27 cellular contexts compared by ENCODE assay signal in the genomic region with DNA sequence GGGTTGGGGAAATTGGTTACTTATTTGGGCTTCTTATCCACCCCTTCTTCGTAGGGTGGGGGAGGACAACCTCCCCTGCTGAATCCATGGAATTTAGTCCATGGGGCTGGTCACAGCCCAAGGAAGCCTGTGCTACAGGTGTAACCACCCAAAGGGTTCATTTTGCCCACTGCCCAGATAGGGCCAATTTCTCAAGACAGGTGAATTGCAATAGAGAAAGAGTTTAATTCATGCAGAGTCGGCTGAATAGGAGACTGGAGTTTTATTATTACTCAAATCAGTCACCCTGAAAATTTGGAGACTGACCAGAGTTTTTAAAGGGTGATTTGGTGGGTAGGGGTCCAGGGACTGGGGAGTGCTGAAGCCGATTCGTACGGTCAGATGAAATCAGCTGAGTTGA.
"Had no signal": no experiment of that assay in that cellular context is flagged by ENCODE, and none has a peak within 500 bp of the region (broad histone marks: within the 10 kb centered on the region; RNA-seq: fewer than 3 reads in every experiment).

No MANE protein-coding gene starts in this region.

- H3K4me1 ChIP-seq: colonic mucosa, esophagus muscularis mucosa, esophagus squamous epithelium, foreskin keratinocyte, gastrocnemius medialis, gastroesophageal sphincter, heart left ventricle, heart right ventricle had no signal

- DNase-seq: colonic mucosa; cortex of kidney; dermis blood vessel endothelial cell; dorsolateral prefrontal cortex; effector CD4-positive, alpha-beta T cell; effector CD8-positive, alpha-beta T cell; effector memory CD4-positive, alpha-beta T cell; effector memory CD8-positive, alpha-beta T cell; endodermal cell; erythroblast; esophagus squamous epithelium; foreskin fibroblast; foreskin keratinocyte; foreskin melanocyte; gastrocnemius medialis; glutamatergic neuron; head of caudate nucleus; heart left ventricle; heart right ventricle; hippocampal formation had no signal

- H3K36me3 ChIP-seq: colonic mucosa, esophagus muscularis mucosa, esophagus squamous epithelium, gastrocnemius medialis, gastroesophageal sphincter, heart left ventricle, heart right ventricle had no signal

- H3K4me3 ChIP-seq: colonic mucosa, coronary artery, dorsolateral prefrontal cortex, esophagus muscularis mucosa, esophagus squamous epithelium, gastrocnemius medialis, gastroesophageal sphincter, heart left ventricle, heart right ventricle, hepatocyte had no signal

- H3K79me2 ChIP-seq: hepatocyte had no signal

- H3K27me3 ChIP-seq: colonic mucosa, esophagus muscularis mucosa, esophagus squamous epithelium, gastrocnemius medialis, hepatocyte had no signal

- H3K27ac Mint-ChIP-seq: dendritic cell treated with granulocyte-macrophage colony-stimulating factor and Interleukin-4, amounts not matched to agents 40 ng/mL and 50 ng/mL, for 4 days; effector memory CD8-positive, alpha-beta T cell; endodermal cell had no signal

- H3K27ac ChIP-seq: colonic mucosa, coronary artery, dorsolateral prefrontal cortex, epithelial cell of prostate, esophagus muscularis mucosa, esophagus squamous epithelium, foreskin keratinocyte, gastrocnemius medialis, gastroesophageal sphincter, heart left ventricle, heart right ventricle, hepatocyte had no signal

- ATAC-seq: effector memory CD8-positive, alpha-beta T cell; esophagus mucosa; foreskin keratinocyte; gastrocnemius medialis; gastroesophageal sphincter; heart left ventricle; heart right ventricle had no signal

- H3K4me2 ChIP-seq: hepatocyte had no signal

- H3K4me1 Mint-ChIP-seq: endodermal cell had no signal

- H2AFZ ChIP-seq: hepatocyte had no signal

- H3K4me3 Mint-ChIP-seq: dendritic cell treated with granulocyte-macrophage colony-stimulating factor and Interleukin-4, amounts not matched to agents 40 ng/mL and 50 ng/mL, for 4 days; effector memory CD8-positive, alpha-beta T cell; endodermal cell had no signal
